Comparison of ENCODE assay signal across 18 cellular contexts in the genomic region with DNA sequence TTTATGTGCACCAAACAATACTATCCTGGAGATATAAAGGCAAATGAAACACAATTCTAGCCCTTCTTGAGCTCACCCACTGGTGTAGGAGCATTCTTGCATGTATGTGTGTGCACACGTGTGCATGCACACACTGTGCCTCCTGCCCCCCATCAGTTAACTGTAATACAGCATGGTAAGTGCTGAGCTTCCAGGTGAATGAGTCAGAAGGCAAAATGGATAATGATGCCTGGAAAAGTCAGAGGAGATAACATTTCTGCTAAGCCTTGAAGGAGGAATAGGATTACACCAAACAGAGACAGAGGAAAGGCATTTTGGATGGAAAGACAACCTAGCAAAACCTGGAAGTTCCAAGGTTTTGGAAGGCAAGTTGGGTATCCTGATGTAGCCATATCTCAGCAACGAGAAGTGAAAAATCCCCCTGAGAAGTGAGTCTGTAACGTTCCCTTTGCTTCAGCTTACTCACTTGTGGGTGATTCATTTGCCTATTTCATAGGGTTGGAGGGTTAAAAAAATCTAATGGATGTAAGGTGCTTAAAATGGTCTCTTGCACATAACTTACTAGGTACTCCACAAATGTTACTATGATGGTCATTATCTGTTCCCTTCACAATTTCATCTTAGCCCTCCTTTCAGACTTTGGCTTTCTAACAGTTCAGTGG.
DNase-seq lines count a peak whose midpoint lies in the region; ATAC-seq and TF ChIP-seq lines count a peak whose summit lies in the region.
"Had no signal": no experiment of that assay in that cellular context is flagged by ENCODE, and none has a peak within 500 bp of the region (broad histone marks: within the 10 kb centered on the region; RNA-seq: fewer than 3 reads in every experiment).

No MANE protein-coding gene starts in this region.

- H3K27ac ChIP-seq in RWPE2 (ENCODE audit: poor library complexity, severe bottlenecking) (no peak overlapping the region), foreskin keratinocyte (no peak overlapping the region), caudate nucleus (ENCODE audit: low read depth, low read length) (no peak overlapping the region)
- H3K27ac ChIP-seq: 22Rv1 had no signal

- no peak overlapping the region for H3K4me3 ChIP-seq in RWPE2 (ENCODE audit: severe bottlenecking)
- H3K4me3 ChIP-seq: GM23338 had no signal

- H3K9me3 ChIP-seq in RWPE2 (ENCODE audit: severe bottlenecking): no peaks in the 10 kb centered on the region

- peak; percentile 30 for DNase-seq in A172 (ENCODE audit: low spot score)
- peak; percentile 50 for DNase-seq in HT1080 (ENCODE audit: low read depth)
- no peak for DNase-seq in RWPE2 (ENCODE audit: low spot score)
- DNase-seq in foreskin keratinocyte: peak; percentile 6 to 36
- no peak for DNase-seq in NCI-H2107 treated with DMSO at 0.1 percent for 48 hours (lab: John Stamatoyannopoulos, UW; ENCODE audit: unreplicated experiment)
- no peak for DNase-seq in caudate nucleus (lab: John Stamatoyannopoulos, UW)
- DNase-seq in NCI-H187 treated with DMSO at 0.1 percent for 48 hours (lab: John Stamatoyannopoulos, UW): no peak
- DNase-seq: Calu3; CD4-positive, alpha-beta memory T cell; DMS53; Karpas-422; NCI-H1105 treated with DMSO at 0.1 percent for 48 hours; NCI-H187; NCI-H446; NK-92 treated with Interleukin-12 subunit alpha and Interleukin-12 subunit beta, amount 100 ng/mL, for 24 hours had no signal

- no peaks in the 10 kb centered on the region for H3K4me1 ChIP-seq in RWPE2 (ENCODE audit: insufficient read depth, poor library complexity, severe bottlenecking)
- H3K4me1 ChIP-seq in foreskin keratinocyte: no peaks in the 10 kb centered on the region

- TF ChIP-seq CTCF in RWPE2 (IDR thresholded peaks at IDR 0.05; ENCODE audit: poor library complexity, severe bottlenecking) (no peak), foreskin keratinocyte (conservative IDR thresholded peaks at IDR 0.05) (no peak)

- peak; percentile 73 for ATAC-seq in RWPE2 (ENCODE audit: low read depth)
- ATAC-seq in foreskin keratinocyte: peak; percentile 53
- ATAC-seq in HG02885 (IDR thresholded peaks at IDR 0.05; ENCODE audit: poor library complexity, unreplicated experiment): no peak
- ATAC-seq: GM23338 had no signal

- no peaks in the 10 kb centered on the region for H3K36me3 ChIP-seq in RWPE2 (ENCODE audit: low read depth)

- H3K27me3 ChIP-seq in RWPE2 (ENCODE audit: insufficient read depth, poor library complexity, severe bottlenecking) (no peaks in the 10 kb centered on the region), foreskin keratinocyte (no peaks in the 10 kb centered on the region)

Comparison
In these comparisons a context has a peak if more than half of its experiments do, and no peak if none do; other contexts are left out.
1. DNase-seq: peak in A172 (single experiment), HT1080 (single experiment) and foreskin keratinocyte (2 of 2); none in RWPE2 (single experiment), NCI-H2107 treated with DMSO at 0.1 percent for 48 hours (single experiment), caudate nucleus (0 of 61) and NCI-H187 treated with DMSO at 0.1 percent for 48 hours (single experiment).